ENCODE assay signal across 8 cellular contexts in the genomic region with DNA sequence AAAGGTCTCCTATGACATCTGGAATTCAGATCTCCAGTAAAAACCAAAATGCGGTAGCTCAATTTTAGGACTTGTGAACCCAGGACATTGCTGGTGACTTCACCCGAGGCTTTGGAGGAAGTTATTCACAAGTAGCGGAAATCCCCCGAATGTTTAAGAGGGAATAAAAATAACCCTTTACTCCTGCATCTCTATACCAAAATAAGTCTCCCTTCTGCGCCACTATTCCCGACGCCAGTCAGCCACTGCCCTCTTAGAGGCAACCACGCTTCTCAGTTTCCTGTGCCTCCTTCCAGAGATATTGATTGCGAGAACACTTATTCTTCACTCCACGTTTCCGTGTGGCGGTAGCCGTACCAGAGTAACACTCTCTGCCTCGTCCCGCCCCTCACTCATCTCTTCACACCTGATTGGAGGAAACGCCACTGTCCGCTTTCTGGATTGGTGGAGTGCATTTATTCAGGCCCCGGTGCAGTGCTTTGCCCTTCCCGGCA. TPM values are rescaled to one million over a fixed set of nuclear protein-coding genes. Genes with fewer than 3 reads are reported as not detected.
DNase-seq lines count a peak whose midpoint lies in the region; ATAC-seq, FAIRE-seq and TF ChIP-seq lines count a peak whose summit lies in the region.

No MANE protein-coding gene starts in this region.

- peaks cover 16% of the 10 kb centered on the region for H3K9me3 Mint-ChIP-seq in neural progenitor cell

- H4K20me1 ChIP-seq in GM12878 (ENCODE audit: control insufficient read depth, insufficient read depth) (no peaks in the 10 kb centered on the region), neural progenitor cell (ENCODE audit: low read depth) (no peaks in the 10 kb centered on the region)

- H3K27me3 Mint-ChIP-seq in neural progenitor cell (ENCODE audit: insufficient read depth, low read depth), result no peaks in the 10 kb centered on the region

- H3K27ac ChIP-seq in GM12878 (ENCODE audit: control insufficient read depth, insufficient read depth) (peak overlapping the region; percentile 60), neural progenitor cell (no peak overlapping the region)

- H3K4me3 ChIP-seq in GM12878, result peak overlapping the region; percentile 49; the same call in 1 of the 2 replicates
- H3K4me3 ChIP-seq in neural progenitor cell, result no peak overlapping the region

- H3K4me1 ChIP-seq in GM12878 (ENCODE audit: control insufficient read depth, insufficient read depth, low read length) (peaks cover 7% of the 10 kb centered on the region), neural progenitor cell (peaks cover 6% of the 10 kb centered on the region)

- H3K4me2 ChIP-seq in GM12878 (ENCODE audit: control insufficient read depth, insufficient read depth) (peak overlapping the region; percentile 56), neural progenitor cell (no peak overlapping the region)

- peak; percentile 81 for FAIRE-seq in GM12878 (lab: Jason Lieb, UNC)

- H3K27ac Mint-ChIP-seq in neural progenitor cell, result no peak overlapping the region

- H3K36me3 Mint-ChIP-seq in neural progenitor cell, result peaks cover 7% of the 10 kb centered on the region

- ATAC-seq in GM18520 (IDR thresholded peaks at IDR 0.05; ENCODE audit: unreplicated experiment), result peak; percentile 93
- ATAC-seq in HG02870 (IDR thresholded peaks at IDR 0.05; ENCODE audit: unreplicated experiment), result peak; percentile 97
- ATAC-seq in GM12878, result peak; percentile 99

- H3F3A ChIP-seq in neural progenitor cell (ENCODE audit: low read depth), result no peaks in the 10 kb centered on the region

- H3K79me2 ChIP-seq in GM12878 (ENCODE audit: control insufficient read depth, insufficient read depth, low read length) (no peaks in the 10 kb centered on the region), neural progenitor cell (ENCODE audit: low read depth) (no peaks in the 10 kb centered on the region)

- peak overlapping the region; percentile 27 for H3K9ac ChIP-seq in GM12878 (ENCODE audit: control insufficient read depth, insufficient read depth, low read length)
- H3K9ac ChIP-seq in neural progenitor cell, result no peak overlapping the region

- no peak for TF ChIP-seq EP300 in GM12878 (IDR thresholded peaks at IDR 0.05; ENCODE audit: borderline replicate concordance in 1 of 2, control insufficient read depth in 1 of 2, low read depth in 2 of 2, low read length in 2 of 2)

- H2AFZ ChIP-seq in GM12878 (ENCODE audit: control insufficient read depth, low read depth, low read length) (peak overlapping the region; percentile 53), neural progenitor cell (replicated peaks) (no peak overlapping the region)

- peaks cover 3% of the 10 kb centered on the region for H3K4me1 Mint-ChIP-seq in neural progenitor cell

- H3K9me3 ChIP-seq in GM12878 (replicated peaks; ENCODE audit: control insufficient read depth, insufficient read depth, low read length), result peaks cover 2% of the 10 kb centered on the region; the same call in 1 of the 3 replicates
- H3K9me3 ChIP-seq in neural progenitor cell (ENCODE audit: low read depth), result no peaks in the 10 kb centered on the region

- H3K27me3 ChIP-seq in GM12878 (replicated peaks in 1 of 2; ENCODE audit: control insufficient read depth in 2 of 2, insufficient read depth in 2 of 2, low read length in 1 of 2) (no peaks in the 10 kb centered on the region; a peak in 1 of 4 replicates), neural progenitor cell (no peaks in the 10 kb centered on the region)

- DNase-seq in T-helper 2 cell (peak in 4 of 5 experiments; percentile 7 to 62 (median 20)), GM12878 (ENCODE audit: low read depth, low spot score) (peak; percentile 49), neural progenitor cell (ENCODE audit: low spot score) (peak; percentile 35), DMS 273 (lab: John Stamatoyannopoulos, UW; ENCODE audit: unreplicated experiment) (no peak), HPDE6-E6E7 (ENCODE audit: extremely low spot score) (no peak), AG08395 (ENCODE audit: low spot score) (no peak)

- TF ChIP-seq CTCF in GM12878 (IDR thresholded peaks at IDR 0.05 in 2 of 3, conservative IDR thresholded peaks at IDR 0.05 in 1 of 3; ENCODE audit: control insufficient read depth in 2 of 3, extremely low read depth in 1 of 3, insufficient read depth in 1 of 3, low read depth in 3 of 3, low read length in 3 of 3), result no peak
- no peak for TF ChIP-seq CTCF in neural progenitor cell (IDR thresholded peaks at IDR 0.05)

- TF ChIP-seq RAD21 in GM12878 (IDR thresholded peaks at IDR 0.05; ENCODE audit: insufficient read depth, low read depth, low read length), result no peak

- H3K36me3 ChIP-seq in GM12878 (ENCODE audit: control insufficient read depth in 2 of 2, insufficient read depth in 2 of 2, low read length in 1 of 2) (no peaks in the 10 kb centered on the region), neural progenitor cell (no peaks in the 10 kb centered on the region)

- in situ Hi-C loops in GM12878 (cut with MboI), result no loop called here

- CTCF ChIA-PET in GM12878 (lab: Yijun Ruan, JAX), result interaction anchor here (0.6 to 2.3 kb wide), 9 partner anchors 13 to 1294 kb away, joined by 3 to 7 read pairs (median 3); no protein-coding TSS in a partner anchor

- POLR2A ChIA-PET in GM12878 (lab: Charles Lee), result interaction anchor here (0.6 kb wide), 1 partner anchor 232 kb away, joined by 3 read pairs; no protein-coding TSS in a partner anchor

- 1% methylated on average over 19 of the region's 19 CpGs for WGBS in GM12878 (ENCODE audit: insufficient coverage, insufficient replicate concordance, low lambda C conversion rate, missing lambda C conversion rate)

- SMC1A ChIA-PET in GM12878 (lab: Charles Lee; ENCODE audit: uncharacterized antibody, unreplicated experiment), result interaction anchor here (0.9 to 2.9 kb wide), 15 partner anchors 10 to 187 kb away, joined by 3 to 11 read pairs (median 4); no protein-coding TSS in a partner anchor

- TF ChIP-seq POLR2A in GM12878 (IDR thresholded peaks at IDR 0.05; ENCODE audit: low read depth, low read length), result 0 out of 2 replicates have a peak, but pooled peaks have one; percentile 50

- H3K4me3 Mint-ChIP-seq in neural progenitor cell, result no peak overlapping the region

- RAD21 ChIA-PET in GM12878 (lab: Charles Lee; ENCODE audit: unreplicated experiment), result interaction anchor here (0.5 to 1.7 kb wide), 6 partner anchors 38 to 191 kb away, joined by 3 to 8 read pairs (median 4); no protein-coding TSS in a partner anchor

- intact Hi-C loops in GM12878 (cut with micrococcal nuclease; ENCODE audit: unreplicated experiment), result no loop called here

- BruUV-seq in GM12878 (replicated peaks; lab: Mats Ljungman, UMichigan), result no TSS peak

TF ChIP-seq in GM12878, 131 proteins besides CTCF, POLR2A, EP300 and RAD21 (continues in another document):
- TF ChIP-seq, protein P1, sequence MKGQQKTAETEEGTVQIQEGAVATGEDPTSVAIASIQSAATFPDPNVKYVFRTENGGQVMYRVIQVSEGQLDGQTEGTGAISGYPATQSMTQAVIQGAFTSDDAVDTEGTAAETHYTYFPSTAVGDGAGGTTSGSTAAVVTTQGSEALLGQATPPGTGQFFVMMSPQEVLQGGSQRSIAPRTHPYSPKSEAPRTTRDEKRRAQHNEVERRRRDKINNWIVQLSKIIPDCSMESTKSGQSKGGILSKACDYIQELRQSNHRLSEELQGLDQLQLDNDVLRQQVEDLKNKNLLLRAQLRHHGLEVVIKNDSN (IDR thresholded peaks at IDR 0.05; ENCODE audit: borderline replicate concordance, extremely low read length, insufficient read depth, low read depth, low read length), result no peak
- 0 out of 2 replicates have a peak, but pooled peaks have one; percentile 7 for TF ChIP-seq YY1 (IDR thresholded peaks at IDR 0.05; ENCODE audit: low read depth, low read length)
- peak; percentile 55; the same call in 1 of the 2 replicates for TF ChIP-seq POLR2AphosphoS5 (IDR thresholded peaks at IDR 0.05; ENCODE audit: low read length)
- TF ChIP-seq RELA (IDR thresholded peaks at IDR 0.05; ENCODE audit: borderline replicate concordance, partially characterized antibody), result no peak
- TF ChIP-seq CHD2 (IDR thresholded peaks at IDR 0.05; ENCODE audit: borderline replicate concordance, low read depth, low read length), result peak; percentile 40; the same call in 1 of the 2 replicates
- TF ChIP-seq DPF2 (IDR thresholded peaks at IDR 0.05), result 0 out of 2 replicates have a peak, but pooled peaks have one; percentile 43

RNA-seq across cellular contexts. Expression of a gene that starts 27.4 kb away (rescaled TPM):
- 0.95 and 1.0 TPM in 2 replicates for total RNA-seq in GM12878 (2013; cell fraction: nucleolus; rRNA removed)
- 3.2 and 3.4 TPM in 2 replicates for total RNA-seq in GM12878 (2014; rRNA removed)
- 2.6 and 2.9 TPM in 2 replicates for total RNA-seq in GM12878 (2014; rRNA removed; fragmentation: Illumina TruSeq; extraction: Trizol)
- total RNA-seq in GM12878 (2021), result 5.7 and 5.8 TPM in 2 replicates
- polyA plus RNA-seq in GM12878 (2011; ENCODE audit: low read depth), result 1.9 TPM
- polyA plus RNA-seq in GM12878 (2011; rRNA removed), result 0.20 and 0.41 TPM in 2 replicates
- 0.15 and 0.33 TPM in 2 replicates for polyA plus RNA-seq in GM12878 (2011; cell fraction: cytosol; rRNA removed)
- polyA plus RNA-seq in GM12878 (2011; cell fraction: nucleus; rRNA removed), result 0.26 and 0.31 TPM in 2 replicates
- polyA plus RNA-seq in GM12878 (2012), result 0.80 and 0.93 TPM in 2 replicates
- 2.9 and 3.6 TPM in 2 replicates for polyA plus RNA-seq in GM12878 (2014; fragmentation: Illumina TruSeq; extraction: Trizol)
- 1 to 10 TPM; 4.4 to 6.1 TPM for polyA plus RNA-seq in GM12878 (2014; fragmentation: Nextera tagmentation; extraction: Ambion mirVana)
- 2.9 and 3.1 TPM in 2 replicates for polyA plus RNA-seq in GM12878 (2014; rRNA removed)
- polyA plus RNA-seq in GM12878 (2016; fragmentation: Nextera tagmentation; extraction: Ambion mirVana), result 10 to 100 TPM in 1 of 2 experiments, 1 to 10 TPM in 1; 8.9 to 10.4 TPM
- 0.41 and 0.51 TPM in 2 replicates for polyA minus RNA-seq in GM12878 (2011; rRNA and poly(A)+ RNA removed)
- polyA minus RNA-seq in GM12878 (2011; cell fraction: cytosol; rRNA and poly(A)+ RNA removed), result 0.53 and 0.83 TPM in 2 replicates
- 0.12 and 0.29 TPM in 2 replicates for polyA minus RNA-seq in GM12878 (2011; cell fraction: nucleus; rRNA and poly(A)+ RNA removed)
- total RNA-seq in neural progenitor cell (ENCODE audit: low replicate concordance), result 15.8 and 16.4 TPM in 2 replicates

Comparison
In these comparisons a context has a peak if more than half of its experiments do, and no peak if none do; other contexts are left out.
1. DNase-seq: peak in T-helper 2 cell (4 of 5), GM12878 (single experiment) and neural progenitor cell (single experiment); none in DMS 273 (single experiment), HPDE6-E6E7 (single experiment) and AG08395 (single experiment).
2. Peak in every context shown above with its lines, with median percentiles within 50 percentile points of each other: ATAC-seq.